ENCODE assay signal across 18 cellular contexts in the genomic region with DNA sequence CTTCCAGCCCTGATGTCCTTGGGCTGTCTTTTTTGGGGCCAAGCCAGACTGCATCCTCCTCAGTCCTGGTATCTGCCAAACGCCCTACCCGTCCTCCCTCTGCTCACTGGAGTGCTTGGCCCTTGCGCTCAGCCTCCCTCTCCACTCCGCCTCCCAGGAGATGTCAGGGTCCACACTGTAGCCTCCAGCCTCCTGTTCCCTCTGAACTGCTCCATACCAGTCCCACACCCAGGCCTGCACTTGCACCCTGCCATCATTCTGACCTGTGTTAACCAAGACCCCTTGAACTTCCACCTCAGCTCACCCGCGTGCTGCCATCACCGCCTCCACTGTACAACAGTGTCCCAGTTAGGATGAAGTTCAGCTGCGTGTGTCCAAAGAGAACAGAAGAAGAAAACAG. TPM values are rescaled to one million over a fixed set of nuclear protein-coding genes. Genes with fewer than 3 reads are reported as not detected.
DNase-seq lines count a peak whose midpoint lies in the region; ATAC-seq and TF ChIP-seq lines count a peak whose summit lies in the region.
"Had no signal": no experiment of that assay in that cellular context is flagged by ENCODE, and none has a peak within 500 bp of the region (broad histone marks: within the 10 kb centered on the region; RNA-seq: fewer than 3 reads in every experiment).

No MANE protein-coding gene starts in this region.

- no peak overlapping the region; a peak in 1 of 22 replicates for H3K27ac ChIP-seq in BLaER1 treated with 17β-estradiol and CSF1 and Interleukin-3, amounts not matched to agents 10 nM and 100 nM
- no peak overlapping the region for H3K27ac ChIP-seq in CD4-positive, alpha-beta memory T cell (ENCODE audit: low read depth, low read length)

- H3K36me3 ChIP-seq in BLaER1 treated with 17β-estradiol and CSF1 and Interleukin-3, amounts not matched to agents 10 nM and 100 nM = no peaks in the 10 kb centered on the region
- no peaks in the 10 kb centered on the region for H3K36me3 ChIP-seq in CD4-positive, alpha-beta memory T cell (ENCODE audit: insufficient read depth, low read length)

- intact Hi-C loops in CD4-positive, alpha-beta memory T cell (cut with micrococcal nuclease) = no loop called here
- intact Hi-C loops in activated T-helper 2 cell treated with anti-CD3 and anti-CD28 coated beads, Interferon-gamma antibody, Interleukin-2, Interleukin-4, amounts not matched to agents 10 μg/mL and 5 μg/mL and 100 μg/mL, durations not matched to agents 14 hours and 24 hours and 36 hours (cut with micrococcal nuclease) = no loop called here

- POLR2A ChIA-PET in CD4-positive, alpha-beta memory T cell (lab: Charles Lee; ENCODE audit: partially characterized antibody) = no interaction called here

- CTCF ChIA-PET in CD4-positive, alpha-beta memory T cell (lab: Charles Lee; ENCODE audit: partially characterized antibody) = interaction anchor here (0.8 kb wide), 1 partner anchor 9 kb away, joined by 3 read pairs; no protein-coding TSS in a partner anchor

- H3K36me3 Mint-ChIP-seq in CD4-positive, alpha-beta memory T cell = no peaks in the 10 kb centered on the region
- peaks cover 3% of the 10 kb centered on the region for H3K36me3 Mint-ChIP-seq in activated T-helper 2 cell treated with anti-CD3 and anti-CD28 coated beads, Interferon-gamma antibody, Interleukin-2, Interleukin-4, amounts not matched to agents 10 μg/mL and 5 μg/mL and 100 μg/mL, durations not matched to agents 14 hours and 24 hours and 36 hours (ENCODE audit: low read depth)
- no peaks in the 10 kb centered on the region for H3K36me3 Mint-ChIP-seq in neural crest cell (ENCODE audit: low read depth)

- H3K4me1 Mint-ChIP-seq in CD4-positive, alpha-beta memory T cell = peaks cover 5 to 37% (median 26%) of the 10 kb centered on the region in 4 donors
- H3K4me1 Mint-ChIP-seq in activated T-helper 2 cell treated with anti-CD3 and anti-CD28 coated beads, Interferon-gamma antibody, Interleukin-2, Interleukin-4, amounts not matched to agents 10 μg/mL and 5 μg/mL and 100 μg/mL, durations not matched to agents 14 hours and 24 hours and 36 hours (ENCODE audit: low read depth) = peaks cover 53% of the 10 kb centered on the region
- no peaks in the 10 kb centered on the region for H3K4me1 Mint-ChIP-seq in neural crest cell

- no peaks in the 10 kb centered on the region for H4K20me1 ChIP-seq in BLaER1 treated with 17β-estradiol and CSF1 and Interleukin-3, amounts not matched to agents 10 nM and 100 nM

- peak overlapping the region in 1 of 8 donors; percentile 30 for H3K4me3 Mint-ChIP-seq in CD4-positive, alpha-beta memory T cell
- no peak overlapping the region for H3K4me3 Mint-ChIP-seq in activated T-helper 2 cell treated with anti-CD3 and anti-CD28 coated beads, Interferon-gamma antibody, Interleukin-2, Interleukin-4, amounts not matched to agents 10 μg/mL and 5 μg/mL and 100 μg/mL, durations not matched to agents 14 hours and 24 hours and 36 hours (ENCODE audit: low read depth)
- H3K4me3 Mint-ChIP-seq in neural crest cell = no peak overlapping the region
- H3K4me3 Mint-ChIP-seq: B cell had no signal

- no peak overlapping the region for H3K9ac ChIP-seq in BLaER1 treated with 17β-estradiol and CSF1 and Interleukin-3, amounts not matched to agents 10 nM and 100 nM

- peaks cover 0 to 15% (median 5%) of the 10 kb centered on the region in 11 experiments; a peak in 14 of 22 replicates for H3K9me3 ChIP-seq in BLaER1 treated with 17β-estradiol and CSF1 and Interleukin-3, amounts not matched to agents 10 nM and 100 nM (replicated peaks in 1 of 11)
- no peaks in the 10 kb centered on the region for H3K9me3 ChIP-seq in CD4-positive, alpha-beta memory T cell (ENCODE audit: control insufficient read depth in 1 of 2, low read length in 2 of 2)

- no peak for TF ChIP-seq CTCF in neural crest cell (conservative IDR thresholded peaks at IDR 0.05)

- H3K27me3 Mint-ChIP-seq in CD4-positive, alpha-beta memory T cell = no peaks in the 10 kb centered on the region
- no peaks in the 10 kb centered on the region for H3K27me3 Mint-ChIP-seq in activated T-helper 2 cell treated with anti-CD3 and anti-CD28 coated beads, Interferon-gamma antibody, Interleukin-2, Interleukin-4, amounts not matched to agents 10 μg/mL and 5 μg/mL and 100 μg/mL, durations not matched to agents 14 hours and 24 hours and 36 hours (ENCODE audit: low read depth)
- peaks cover 19% of the 10 kb centered on the region for H3K27me3 Mint-ChIP-seq in neural crest cell (ENCODE audit: low read depth)

- no peaks in the 10 kb centered on the region for H3K9me3 Mint-ChIP-seq in CD4-positive, alpha-beta memory T cell
- peaks cover 10% of the 10 kb centered on the region for H3K9me3 Mint-ChIP-seq in activated T-helper 2 cell treated with anti-CD3 and anti-CD28 coated beads, Interferon-gamma antibody, Interleukin-2, Interleukin-4, amounts not matched to agents 10 μg/mL and 5 μg/mL and 100 μg/mL, durations not matched to agents 14 hours and 24 hours and 36 hours
- H3K9me3 Mint-ChIP-seq in neural crest cell = no peaks in the 10 kb centered on the region

- DNase-seq in CD4-positive, alpha-beta memory T cell = no peak
- no peak for DNase-seq in activated T-helper 2 cell treated with anti-CD3 and anti-CD28 coated beads, Interferon-gamma antibody, Interleukin-2, Interleukin-4, amounts not matched to agents 10 μg/mL and 5 μg/mL and 100 μg/mL, durations not matched to agents 14 hours and 24 hours and 36 hours (ENCODE audit: low spot score)
- DNase-seq in neural crest cell (ENCODE audit: low read depth, low spot score) (no peak), midbrain (lab: John Stamatoyannopoulos, UW) (no peak)
- DNase-seq: DMS 273 treated with DMSO at 0.1 percent for 48 hours, GOT3, NCI-H1417, NCI-H1930, NCI-H510A, SHP77 treated with DMSO at 0.1 percent for 48 hours had no signal

- H3K4me1 ChIP-seq in BLaER1 treated with 17β-estradiol and CSF1 and Interleukin-3, amounts not matched to agents 10 nM and 100 nM = peaks cover 0 to 26% (median 13%) of the 10 kb centered on the region in 10 experiments; a peak in 17 of 20 replicates
- peaks cover under 1% of the 10 kb centered on the region for H3K4me1 ChIP-seq in CD4-positive, alpha-beta memory T cell (ENCODE audit: insufficient read depth, low read length)

- H3K4me3 ChIP-seq in BLaER1 treated with 17β-estradiol and CSF1 and Interleukin-3, amounts not matched to agents 10 nM and 100 nM = no peak overlapping the region
- H3K4me3 ChIP-seq in CD4-positive, alpha-beta memory T cell (ENCODE audit: low read length in 2 of 2) = no peak overlapping the region

- peak overlapping the region in 9 of 11 experiments; percentile 25 to 60 (median 43); a peak in 8 of 22 replicates for H3K4me2 ChIP-seq in BLaER1 treated with 17β-estradiol and CSF1 and Interleukin-3, amounts not matched to agents 10 nM and 100 nM

- no peaks in the 10 kb centered on the region for H3K27me3 ChIP-seq in BLaER1 treated with 17β-estradiol and CSF1 and Interleukin-3, amounts not matched to agents 10 nM and 100 nM
- H3K27me3 ChIP-seq in CD4-positive, alpha-beta memory T cell (ENCODE audit: insufficient read depth, low read length) = no peaks in the 10 kb centered on the region

- no peak for ATAC-seq in GM18858 (IDR thresholded peaks at IDR 0.05; ENCODE audit: unreplicated experiment)
- no peak for ATAC-seq in HG02623 (IDR thresholded peaks at IDR 0.05; ENCODE audit: unreplicated experiment)

- H3K27ac Mint-ChIP-seq in CD4-positive, alpha-beta memory T cell = peak overlapping the region in 4 of 7 donors; percentile 15 to 54 (median 42)
- peak overlapping the region; percentile 55 for H3K27ac Mint-ChIP-seq in activated T-helper 2 cell treated with anti-CD3 and anti-CD28 coated beads, Interferon-gamma antibody, Interleukin-2, Interleukin-4, amounts not matched to agents 10 μg/mL and 5 μg/mL and 100 μg/mL, durations not matched to agents 14 hours and 24 hours and 36 hours
- peak overlapping the region; percentile 70 for H3K27ac Mint-ChIP-seq in neural crest cell (ENCODE audit: unreplicated experiment)
- H3K27ac Mint-ChIP-seq: B cell, IgD-negative memory B cell had no signal

RNA-seq across cellular contexts. Expression of a gene that starts 6.3 kb away (rescaled TPM):
- 10 to 100 TPM; 55.4 to 63.8 TPM for total RNA-seq in CD4-positive, alpha-beta memory T cell
- 100 to 1,000 TPM in 1 of 2 donors, 10 to 100 TPM in 1; 37.6 to 107 TPM for polyA plus RNA-seq in CD4-positive, alpha-beta memory T cell
- total RNA-seq in activated T-helper 2 cell treated with anti-CD3 and anti-CD28 coated beads, Interferon-gamma antibody, Interleukin-2, Interleukin-4, amounts not matched to agents 10 μg/mL and 5 μg/mL and 100 μg/mL, durations not matched to agents 14 hours and 24 hours and 36 hours = 404 and 410 TPM in 2 replicates
- total RNA-seq in neural crest cell = 0.50 and 0.56 TPM in 2 replicates
- total RNA-seq: Daoy, HT-29, LHCN-M2 had no signal

RNA-seq across cellular contexts. Expression of a gene that starts 32.1 kb away (rescaled TPM):
- total RNA-seq in CD4-positive, alpha-beta memory T cell = 10 to 100 TPM; 23.1 to 24.8 TPM
- under 1 TPM; 0.49 to 0.89 TPM for polyA plus RNA-seq in CD4-positive, alpha-beta memory T cell
- 7.5 and 7.7 TPM in 2 replicates for total RNA-seq in activated T-helper 2 cell treated with anti-CD3 and anti-CD28 coated beads, Interferon-gamma antibody, Interleukin-2, Interleukin-4, amounts not matched to agents 10 μg/mL and 5 μg/mL and 100 μg/mL, durations not matched to agents 14 hours and 24 hours and 36 hours
- total RNA-seq in neural crest cell = 13.6 TPM in 2 replicates

RNA-seq across cellular contexts. Expression of a gene that starts 46.5 kb away (rescaled TPM):
- under 1 TPM; 0.61 to 0.90 TPM for total RNA-seq in CD4-positive, alpha-beta memory T cell
- not detected for polyA plus RNA-seq in CD4-positive, alpha-beta memory T cell
- 9.2 and 10.2 TPM in 2 replicates for total RNA-seq in activated T-helper 2 cell treated with anti-CD3 and anti-CD28 coated beads, Interferon-gamma antibody, Interleukin-2, Interleukin-4, amounts not matched to agents 10 μg/mL and 5 μg/mL and 100 μg/mL, durations not matched to agents 14 hours and 24 hours and 36 hours
- total RNA-seq in neural crest cell = not detected in 2 replicates
- total RNA-seq: B cell, Daoy, HT-29, LHCN-M2 had no signal
- polyA plus RNA-seq: IgD-negative memory B cell had no signal

RNA-seq across cellular contexts. Expression of a gene that starts 56.3 kb away (rescaled TPM):
- 1 to 10 TPM; 8.2 to 9.3 TPM for total RNA-seq in CD4-positive, alpha-beta memory T cell
- 1 to 10 TPM in 1 of 2 donors, under 1 TPM in 1; 0.50 to 1.4 TPM for polyA plus RNA-seq in CD4-positive, alpha-beta memory T cell
- 0.64 and 0.75 TPM in 2 replicates for total RNA-seq in activated T-helper 2 cell treated with anti-CD3 and anti-CD28 coated beads, Interferon-gamma antibody, Interleukin-2, Interleukin-4, amounts not matched to agents 10 μg/mL and 5 μg/mL and 100 μg/mL, durations not matched to agents 14 hours and 24 hours and 36 hours
- total RNA-seq in neural crest cell = 0.09 TPM in 2 replicates
- total RNA-seq: Daoy, HT-29, LHCN-M2 had no signal

Comparison
In these comparisons a context has a peak if more than half of its experiments do, and no peak if none do; other contexts are left out.
1. RNA of a gene that starts 6.3 kb away (total RNA-seq): 404 to 410 TPM in activated T-helper 2 cell treated with anti-CD3 and anti-CD28 coated beads, Interferon-gamma antibody, Interleukin-2, Interleukin-4, amounts not matched to agents 10 μg/mL and 5 μg/mL and 100 μg/mL, durations not matched to agents 14 hours and 24 hours and 36 hours and 55.4 to 63.8 TPM in CD4-positive, alpha-beta memory T cell; 0.50 to 0.56 TPM in neural crest cell; every median in the first group is over 10 times any median in the second.
2. Peak in every context shown above with its lines, with median percentiles within 50 percentile points of each other: H3K27ac Mint-ChIP-seq.